ENCODE assay signal across 9 cellular contexts in genomic region chr9:132077881-132078280, GRCh38. TPM values are rescaled to one million over a fixed set of nuclear protein-coding genes. Genes with fewer than 3 reads are reported as not detected.
DNase-seq lines count a peak whose midpoint lies in the region; ATAC-seq and TF ChIP-seq lines count a peak whose summit lies in the region.
"Had no signal": no experiment of that assay in that cellular context is flagged by ENCODE, and none has a peak within 500 bp of the region (broad histone marks: within the 10 kb centered on the region; RNA-seq: fewer than 3 reads in every experiment).

No MANE protein-coding gene starts in this region.

- H3K9ac ChIP-seq in BLaER1 = peak overlapping the region; percentile 88; the same call in 1 of the 2 replicates

- peak overlapping the region; percentile 100 for H3K4me3 Mint-ChIP-seq in HFFc6
- peak overlapping the region; percentile 78 to 97 (median 95) for H3K4me3 Mint-ChIP-seq in naive B cell

- H3K27me3 ChIP-seq in BLaER1 (no peaks in the 10 kb centered on the region), body of pancreas (no peaks in the 10 kb centered on the region)

- H3K4me1 ChIP-seq in BLaER1 = peaks cover 35% of the 10 kb centered on the region
- peaks cover 14% of the 10 kb centered on the region for H3K4me1 ChIP-seq in body of pancreas

- peak overlapping the region; percentile 99 for H3K4me2 ChIP-seq in BLaER1

- intact Hi-C loops in body of pancreas (cut with DNase I) (no loop called here), Right ventricle myocardium superior (cut with DNase I) (no loop called here)

- H3K9me3 Mint-ChIP-seq in HFFc6 = no peaks in the 10 kb centered on the region
- no peaks in the 10 kb centered on the region for H3K9me3 Mint-ChIP-seq in naive B cell

- in situ Hi-C loops in astrocyte of the spinal cord (cut with HindIII; ENCODE audit: low sequenced_read_pairs) = no loop called here

- no peak for TF ChIP-seq CTCF in HFFc6 (IDR thresholded peaks at IDR 0.05)
- no peak for TF ChIP-seq CTCF in astrocyte of the spinal cord (IDR thresholded peaks at IDR 0.05; ENCODE audit: low read depth, low read length)
- no peak for TF ChIP-seq CTCF in body of pancreas (IDR thresholded peaks at IDR 0.05)

- 35 to 56% methylated on average over 3 of the region's 3 CpGs for WGBS in body of pancreas, 2 donors

- H3K9me3 ChIP-seq in BLaER1 (no peaks in the 10 kb centered on the region), body of pancreas (no peaks in the 10 kb centered on the region)

- TF ChIP-seq POLR2A in body of pancreas (IDR thresholded peaks at IDR 0.05) = no peak
- no peak for TF ChIP-seq POLR2A in GM18505 (IDR thresholded peaks at IDR 0.05; ENCODE audit: borderline replicate concordance, extremely low read depth, insufficient read depth, insufficient read length)

- DNase-seq in HFFc6 (no peak), astrocyte of the spinal cord (ENCODE audit: low read depth, low spot score) (peak; percentile 2), naive B cell (no peak), body of pancreas (no peak), Right ventricle myocardium superior (no peak)
- DNase-seq in stimulated activated CD4-positive, alpha-beta T cell treated with anti-CD3 and anti-CD28 coated beads, Interleukin-2, amount 100 ng/mL, for 24 hours = no peak

- peaks cover 38% of the 10 kb centered on the region for H4K20me1 ChIP-seq in BLaER1

- H3K27ac ChIP-seq in BLaER1 (no peak overlapping the region), body of pancreas (no peak overlapping the region)

- H3K4me1 Mint-ChIP-seq in HFFc6 (ENCODE audit: low read depth) (peaks cover 64% of the 10 kb centered on the region), naive B cell (peaks cover 26 to 35% (median 30%) of the 10 kb centered on the region in 3 donors)

- H3K36me3 ChIP-seq in BLaER1 = peaks cover 44% of the 10 kb centered on the region
- no peaks in the 10 kb centered on the region for H3K36me3 ChIP-seq in body of pancreas (replicated peaks in 1 of 2; ENCODE audit: insufficient read depth in 1 of 2, low read depth in 2 of 2)

- peak overlapping the region; percentile 83; the same call in 1 of the 2 replicates for H3K4me3 ChIP-seq in BLaER1
- peak overlapping the region; percentile 82 for H3K4me3 ChIP-seq in astrocyte of the spinal cord (ENCODE audit: low read depth, low read length)
- H3K4me3 ChIP-seq in body of pancreas = no peak overlapping the region

- H3K36me3 Mint-ChIP-seq in HFFc6 (ENCODE audit: low read depth) = peaks cover 40% of the 10 kb centered on the region
- H3K36me3 Mint-ChIP-seq in naive B cell = peaks cover 4 to 7% of the 10 kb centered on the region in 2 donors

- H3K27me3 Mint-ChIP-seq in HFFc6 (ENCODE audit: insufficient read depth) = peaks cover 6% of the 10 kb centered on the region; the same call in 1 of the 2 replicates
- peaks cover 5 to 10% (median 7%) of the 10 kb centered on the region in 3 donors for H3K27me3 Mint-ChIP-seq in naive B cell

- peak overlapping the region; percentile 97 for H3K27ac Mint-ChIP-seq in HFFc6
- peak overlapping the region in 1 of 6 donors; percentile 84 for H3K27ac Mint-ChIP-seq in naive B cell

- ATAC-seq in naive B cell (ENCODE audit: low read depth in 2 of 2) (no peak), body of pancreas (no peak), Right ventricle myocardium superior (ENCODE audit: poor library complexity) (no peak), GM18505 (IDR thresholded peaks at IDR 0.05; ENCODE audit: unreplicated experiment) (no peak)
- ATAC-seq: left colon had no signal

RNA-seq across cellular contexts. Expression of gene MED27, which starts 1.8 kb away (rescaled TPM):
- total RNA-seq in HFFc6 (2021; fragmentation: NEBNext Ultra II Directional; extraction: Animal tissue kit (Norgen Biotek cat#: 25700)) = 10 to 100 TPM; 30.2 to 37.7 (median 32.7) TPM
- 10 to 100 TPM; 33.1 to 76.9 (median 40.5) TPM for polyA plus RNA-seq in naive B cell (ENCODE audit: low read depth in 6 of 6)
- total RNA-seq in body of pancreas (10 to 100 TPM in 1 of 2 donors, 1 to 10 TPM in 1; 3.4 to 11.5 TPM), Right ventricle myocardium superior (13.7 TPM)

Comparison
In these comparisons a context has a peak if more than half of its experiments do, and no peak if none do; other contexts are left out.
1. H3K4me3 ChIP-seq: peak in BLaER1 (single experiment) and astrocyte of the spinal cord (single experiment); none in body of pancreas (0 of 2).